In genomic region chr3:197599089-197599765, GRCh38 we compare ENCODE assay signal across 8 cellular contexts. TPM values are rescaled to one million over a fixed set of nuclear protein-coding genes. Genes with fewer than 3 reads are reported as not detected.
A peak's percentile ranks its signal among the peaks of the same experiment; 100 is the strongest.
DNase-seq lines count a peak whose midpoint lies in the region; ATAC-seq lines count a peak whose summit lies in the region.

No MANE protein-coding gene starts in this region.

- no peak overlapping the region for H2BK120ac ChIP-seq in mesendoderm (ENCODE audit: low read depth, low read length)

- peak overlapping the region; percentile 2 for H3K9ac ChIP-seq in mesendoderm (ENCODE audit: low read length)

- H3K27ac ChIP-seq in mesendoderm (ENCODE audit: low read depth, low read length): no peak overlapping the region

- peak overlapping the region; percentile 66 for H3K27ac Mint-ChIP-seq in activated CD4-positive, alpha-beta T cell treated with anti-CD3 and anti-CD28 coated beads, Interleukin-2, amount 10 ng/mL, durations not matched to agents 24 days and 14 days

- H3K4me1 Mint-ChIP-seq in activated CD4-positive, alpha-beta T cell treated with anti-CD3 and anti-CD28 coated beads, Interleukin-2, amount 10 ng/mL, durations not matched to agents 24 days and 14 days: peaks cover 14% of the 10 kb centered on the region

- intact Hi-C loops in activated CD4-positive, alpha-beta T cell treated with anti-CD3 and anti-CD28 coated beads, Interleukin-2, amount 10 ng/mL, durations not matched to agents 24 days and 14 days (cut with micrococcal nuclease): loop anchor here (2.0 kb wide), 2 partner anchors 34 to 70 kb away; no protein-coding TSS in a partner anchor

- H4K5ac ChIP-seq in mesendoderm (ENCODE audit: low read length): no peak overlapping the region

- peak; percentile 94 for DNase-seq in activated CD4-positive, alpha-beta T cell treated with anti-CD3 and anti-CD28 coated beads, Interleukin-2, amount 10 ng/mL, durations not matched to agents 24 days and 14 days
- peak; percentile 83 for DNase-seq in ecto neural progenitor cell (ENCODE audit: low spot score)
- peak; percentile 88 for DNase-seq in mesendoderm
- DNase-seq in stimulated activated CD8-positive, alpha-beta memory T cell treated with anti-CD3 and anti-CD28 coated beads, Interleukin-2, amount 100 ng/mL, for 1 hour (ENCODE audit: low read depth in 2 of 2): peak; percentile 45 to 60
- no peak for DNase-seq in anterior cingulate cortex (lab: John Stamatoyannopoulos, UW)
- DNase-seq in cortex of kidney (lab: John Stamatoyannopoulos, UW): no peak

- H3K79me1 ChIP-seq in mesendoderm (ENCODE audit: low read length): no peaks in the 10 kb centered on the region

- peak overlapping the region; percentile 28 for H3K56ac ChIP-seq in mesendoderm (ENCODE audit: low read length)

- H3K4me1 ChIP-seq in mesendoderm (ENCODE audit: control insufficient read depth, low read depth, low read length): peaks cover 3% of the 10 kb centered on the region

- no peaks in the 10 kb centered on the region for H3K36me3 ChIP-seq in mesendoderm (ENCODE audit: control insufficient read depth, insufficient read depth, low read length)

- H3K27me3 Mint-ChIP-seq in activated CD4-positive, alpha-beta T cell treated with anti-CD3 and anti-CD28 coated beads, Interleukin-2, amount 10 ng/mL, durations not matched to agents 24 days and 14 days: no peaks in the 10 kb centered on the region

- H3K36me3 Mint-ChIP-seq in activated CD4-positive, alpha-beta T cell treated with anti-CD3 and anti-CD28 coated beads, Interleukin-2, amount 10 ng/mL, durations not matched to agents 24 days and 14 days (ENCODE audit: low read depth): peaks cover 9% of the 10 kb centered on the region

- no peaks in the 10 kb centered on the region for H3K9me3 Mint-ChIP-seq in activated CD4-positive, alpha-beta T cell treated with anti-CD3 and anti-CD28 coated beads, Interleukin-2, amount 10 ng/mL, durations not matched to agents 24 days and 14 days

- no peak overlapping the region for H2AK5ac ChIP-seq in mesendoderm (ENCODE audit: low read length)

- H3K23ac ChIP-seq in mesendoderm (ENCODE audit: low read length): peak overlapping the region; percentile 31

- H4K8ac ChIP-seq in mesendoderm (ENCODE audit: low read depth, low read length): no peak overlapping the region

- H3K18ac ChIP-seq in mesendoderm (ENCODE audit: low read length): no peak overlapping the region

- WGBS in mesendoderm (ENCODE audit: extremely low coverage, insufficient coverage, low lambda C conversion rate): no CpG with 5 or more reads among the region's 22 CpGs

- H3K4me3 Mint-ChIP-seq in activated CD4-positive, alpha-beta T cell treated with anti-CD3 and anti-CD28 coated beads, Interleukin-2, amount 10 ng/mL, durations not matched to agents 24 days and 14 days: no peak overlapping the region

- H3K27me3 ChIP-seq in mesendoderm (ENCODE audit: insufficient read depth, low read length, poor library complexity): no peaks in the 10 kb centered on the region

- H2BK15ac ChIP-seq in mesendoderm (replicated peaks; ENCODE audit: low read depth): no peak overlapping the region

- H3K79me2 ChIP-seq in mesendoderm (ENCODE audit: control insufficient read depth, insufficient read depth, low read length): no peaks in the 10 kb centered on the region

- H3K4ac ChIP-seq in mesendoderm (ENCODE audit: low read depth, low read length): no peak overlapping the region

- no peak overlapping the region for H3K4me3 ChIP-seq in mesendoderm (ENCODE audit: low read length)

- no peak overlapping the region for H2BK5ac ChIP-seq in mesendoderm (ENCODE audit: low read length)

- H3K4me2 ChIP-seq in mesendoderm (ENCODE audit: low read length): no peak overlapping the region

- ATAC-seq in GM18868 (IDR thresholded peaks at IDR 0.05; ENCODE audit: unreplicated experiment) (peak; percentile 74), HG03439 (IDR thresholded peaks at IDR 0.05; ENCODE audit: unreplicated experiment) (peak; percentile 87)

RNA-seq across cellular contexts. Expression of gene BDH1, which starts 43.5 kb away (rescaled TPM):
- 124 and 133 TPM in 2 replicates for total RNA-seq in activated CD4-positive, alpha-beta T cell treated with anti-CD3 and anti-CD28 coated beads, Interleukin-2, amount 10 ng/mL, durations not matched to agents 24 days and 14 days
- 7.9 TPM for polyA plus RNA-seq in mesendoderm (2013, experiment 1 of 2)
- polyA plus RNA-seq in mesendoderm (2013, experiment 2 of 2): 8.5 TPM

Comparison
In these comparisons a context has a peak if more than half of its experiments do, and no peak if none do; other contexts are left out.
1. DNase-seq: peak in activated CD4-positive, alpha-beta T cell treated with anti-CD3 and anti-CD28 coated beads, Interleukin-2, amount 10 ng/mL, durations not matched to agents 24 days and 14 days (single experiment), ecto neural progenitor cell (single experiment), mesendoderm (single experiment) and stimulated activated CD8-positive, alpha-beta memory T cell treated with anti-CD3 and anti-CD28 coated beads, Interleukin-2, amount 100 ng/mL, for 1 hour (2 of 2); none in anterior cingulate cortex (0 of 58) and cortex of kidney (single experiment).